Comparison of ENCODE assay signal across 13 cellular contexts in genomic region chr9:91199739-91200497, GRCh38.
DNase-seq lines count a peak whose midpoint lies in the region; ATAC-seq and TF ChIP-seq lines count a peak whose summit lies in the region.
"Had no signal": no experiment of that assay in that cellular context is flagged by ENCODE, and none has a peak within 500 bp of the region (broad histone marks: within the 10 kb centered on the region; RNA-seq: fewer than 3 reads in every experiment).

No MANE protein-coding gene starts in this region.

- TF ChIP-seq EP300 in tibial nerve (IDR thresholded peaks at IDR 0.05), result no peak

- H3K9me3 ChIP-seq in right atrium auricular region (peaks cover 0 to 7% of the 10 kb centered on the region in 2 donors), tibial nerve (peaks cover 0 to 14% (median 0%) of the 10 kb centered on the region in 4 donors)
- H3K9me3 ChIP-seq: neutrophil had no signal

- TF ChIP-seq CTCF in right atrium auricular region (IDR thresholded peaks at IDR 0.05) (no peak), tibial nerve (IDR thresholded peaks at IDR 0.05) (no peak)

- H3K27me3 ChIP-seq in right atrium auricular region, result no peaks in the 10 kb centered on the region
- H3K27me3 ChIP-seq in tibial nerve, result no peaks in the 10 kb centered on the region
- H3K27me3 ChIP-seq: neutrophil had no signal

- intact Hi-C loops in left ventricle myocardium superior (cut with micrococcal nuclease), result no loop called here

- no peaks in the 10 kb centered on the region for H3K36me3 ChIP-seq in right atrium auricular region
- H3K36me3 ChIP-seq in tibial nerve, result no peaks in the 10 kb centered on the region
- H3K36me3 ChIP-seq: neutrophil had no signal

- H3K4me1 ChIP-seq in right atrium auricular region, result peaks cover 0 to 22% of the 10 kb centered on the region in 2 donors
- peaks cover 0 to 39% (median 34%) of the 10 kb centered on the region in 4 donors for H3K4me1 ChIP-seq in tibial nerve

- ATAC-seq in left ventricle myocardium superior (no peak), GM19463 (IDR thresholded peaks at IDR 0.05; ENCODE audit: unreplicated experiment) (no peak)
- no peak for ATAC-seq in activated CD4-positive, CD25-positive, alpha-beta regulatory T cell treated with anti-CD3 and anti-CD28 coated beads, Interleukin-2, amount 50 U/mL, for 24 hours

- H3K4me3 ChIP-seq in right atrium auricular region (no peak overlapping the region), tibial nerve (no peak overlapping the region)

- H3K27ac ChIP-seq in right atrium auricular region (peak overlapping the region in 1 of 2 donors; percentile 1), tibial nerve (peak overlapping the region in 3 of 4 donors; percentile 3 to 94 (median 15))
- H3K27ac ChIP-seq: neutrophil had no signal

- DNase-seq in right atrium auricular region (ENCODE audit: low spot score) (peak; percentile 56), left ventricle myocardium superior (no peak), SKM-1 treated with dmso at 0.1 percent for 144 hours (lab: John Stamatoyannopoulos, UW; ENCODE audit: unreplicated experiment) (peak; percentile 52), foreskin melanocyte (peak; percentile 30), tibial nerve (ENCODE audit: low spot score in 2 of 2) (no peak)
- no peak for DNase-seq in stimulated activated CD4-positive, alpha-beta T cell treated with anti-CD3 and anti-CD28 coated beads, Interleukin-4, amount 100 ng/mL, for 4 hours
- DNase-seq: foreskin fibroblast, NCI-H1436, NCI-H446, SK-N-SH had no signal

- WGBS in tibial nerve, 2 donors, result 50 to 55% methylated on average over 1 of the region's 1 CpG

- TF ChIP-seq POLR2A in tibial nerve (IDR thresholded peaks at IDR 0.05), result no peak

Comparison
In these comparisons a context has a peak if more than half of its experiments do, and no peak if none do; other contexts are left out.
1. DNase-seq: peak in right atrium auricular region (single experiment), SKM-1 treated with dmso at 0.1 percent for 144 hours (single experiment) and foreskin melanocyte (single experiment); none in left ventricle myocardium superior (single experiment), tibial nerve (0 of 2) and stimulated activated CD4-positive, alpha-beta T cell treated with anti-CD3 and anti-CD28 coated beads, Interleukin-4, amount 100 ng/mL, for 4 hours (0 of 2).